Comparison of ENCODE assay signal across 2 cellular contexts in the genomic region with DNA sequence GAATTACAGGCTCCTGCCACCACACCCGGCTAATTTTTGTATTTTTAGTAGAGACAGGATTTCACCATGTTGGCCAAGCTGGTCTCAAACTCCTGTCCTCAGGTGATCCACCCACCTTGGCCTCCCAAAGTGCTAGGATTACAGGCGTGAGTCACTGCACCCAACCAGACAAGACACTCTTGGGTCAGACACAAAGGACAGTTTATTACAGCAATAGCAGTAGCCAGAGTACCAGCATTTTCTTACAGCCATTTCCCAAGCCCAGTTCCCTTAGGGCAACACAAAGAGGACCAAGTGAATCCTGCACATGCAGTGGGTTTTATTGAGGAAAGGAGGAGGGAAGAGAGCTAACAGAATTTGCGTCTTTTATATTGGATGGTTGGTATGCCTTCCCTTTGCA. TPM values are rescaled to one million over a fixed set of nuclear protein-coding genes. Genes with fewer than 3 reads are reported as not detected.
"Had no signal": no experiment of that assay in that cellular context is flagged by ENCODE, and none has a peak within 500 bp of the region (broad histone marks: within the 10 kb centered on the region; RNA-seq: fewer than 3 reads in every experiment).

No MANE protein-coding gene starts in this region.

RNA-seq across cellular contexts. Expression of a gene that starts 35.8 kb away (rescaled TPM):
- total RNA-seq: LHCN-M2, MCF 10A had no signal
